In the genomic region with DNA sequence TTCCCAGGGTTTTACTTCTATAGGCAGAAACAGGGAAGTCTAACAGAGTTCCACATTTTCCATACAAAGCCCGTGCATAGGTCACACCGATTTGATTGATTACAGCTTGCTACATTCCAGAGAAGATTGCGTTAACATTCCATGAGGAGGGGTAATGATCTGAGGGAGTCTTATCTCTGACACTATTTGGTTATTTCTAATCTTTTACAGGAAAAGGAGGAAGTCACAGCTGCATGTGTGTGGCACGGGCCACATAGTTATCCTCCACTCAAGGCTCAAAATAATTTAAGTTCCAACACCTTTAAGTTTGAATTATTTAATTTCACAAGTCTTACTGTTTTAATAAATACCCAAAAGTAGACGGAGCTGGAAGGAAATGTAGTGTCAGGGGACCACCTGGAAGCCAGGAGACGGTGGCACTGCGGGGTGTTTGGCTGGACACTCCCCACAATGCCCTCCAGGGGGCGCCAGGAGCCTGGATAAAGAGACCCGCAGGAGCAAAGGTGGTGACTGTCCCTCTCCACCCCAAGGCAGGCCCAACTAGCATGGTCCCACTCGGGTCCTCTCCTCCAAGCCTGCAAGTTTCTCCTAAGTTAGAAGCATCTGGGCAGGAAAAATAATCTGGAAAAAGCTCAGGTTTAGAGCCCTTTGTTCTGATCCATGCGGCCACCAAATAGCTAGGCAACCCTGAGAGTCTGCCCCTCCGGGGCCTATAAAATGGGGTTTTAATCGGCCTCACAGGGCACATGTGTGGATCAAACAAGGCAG, we compare ENCODE assay signal across 1 cellular context.
A peak's percentile ranks its signal among the peaks of the same experiment; 100 is the strongest.
TF ChIP-seq lines count a peak whose summit lies in the region.

No MANE protein-coding gene starts in this region.

TF ChIP-seq in HepG2, 621 proteins besides CTCF, POLR2A, EP300 and RAD21 (continued from another document and continues in another):
- TF ChIP-seq, protein P1, sequence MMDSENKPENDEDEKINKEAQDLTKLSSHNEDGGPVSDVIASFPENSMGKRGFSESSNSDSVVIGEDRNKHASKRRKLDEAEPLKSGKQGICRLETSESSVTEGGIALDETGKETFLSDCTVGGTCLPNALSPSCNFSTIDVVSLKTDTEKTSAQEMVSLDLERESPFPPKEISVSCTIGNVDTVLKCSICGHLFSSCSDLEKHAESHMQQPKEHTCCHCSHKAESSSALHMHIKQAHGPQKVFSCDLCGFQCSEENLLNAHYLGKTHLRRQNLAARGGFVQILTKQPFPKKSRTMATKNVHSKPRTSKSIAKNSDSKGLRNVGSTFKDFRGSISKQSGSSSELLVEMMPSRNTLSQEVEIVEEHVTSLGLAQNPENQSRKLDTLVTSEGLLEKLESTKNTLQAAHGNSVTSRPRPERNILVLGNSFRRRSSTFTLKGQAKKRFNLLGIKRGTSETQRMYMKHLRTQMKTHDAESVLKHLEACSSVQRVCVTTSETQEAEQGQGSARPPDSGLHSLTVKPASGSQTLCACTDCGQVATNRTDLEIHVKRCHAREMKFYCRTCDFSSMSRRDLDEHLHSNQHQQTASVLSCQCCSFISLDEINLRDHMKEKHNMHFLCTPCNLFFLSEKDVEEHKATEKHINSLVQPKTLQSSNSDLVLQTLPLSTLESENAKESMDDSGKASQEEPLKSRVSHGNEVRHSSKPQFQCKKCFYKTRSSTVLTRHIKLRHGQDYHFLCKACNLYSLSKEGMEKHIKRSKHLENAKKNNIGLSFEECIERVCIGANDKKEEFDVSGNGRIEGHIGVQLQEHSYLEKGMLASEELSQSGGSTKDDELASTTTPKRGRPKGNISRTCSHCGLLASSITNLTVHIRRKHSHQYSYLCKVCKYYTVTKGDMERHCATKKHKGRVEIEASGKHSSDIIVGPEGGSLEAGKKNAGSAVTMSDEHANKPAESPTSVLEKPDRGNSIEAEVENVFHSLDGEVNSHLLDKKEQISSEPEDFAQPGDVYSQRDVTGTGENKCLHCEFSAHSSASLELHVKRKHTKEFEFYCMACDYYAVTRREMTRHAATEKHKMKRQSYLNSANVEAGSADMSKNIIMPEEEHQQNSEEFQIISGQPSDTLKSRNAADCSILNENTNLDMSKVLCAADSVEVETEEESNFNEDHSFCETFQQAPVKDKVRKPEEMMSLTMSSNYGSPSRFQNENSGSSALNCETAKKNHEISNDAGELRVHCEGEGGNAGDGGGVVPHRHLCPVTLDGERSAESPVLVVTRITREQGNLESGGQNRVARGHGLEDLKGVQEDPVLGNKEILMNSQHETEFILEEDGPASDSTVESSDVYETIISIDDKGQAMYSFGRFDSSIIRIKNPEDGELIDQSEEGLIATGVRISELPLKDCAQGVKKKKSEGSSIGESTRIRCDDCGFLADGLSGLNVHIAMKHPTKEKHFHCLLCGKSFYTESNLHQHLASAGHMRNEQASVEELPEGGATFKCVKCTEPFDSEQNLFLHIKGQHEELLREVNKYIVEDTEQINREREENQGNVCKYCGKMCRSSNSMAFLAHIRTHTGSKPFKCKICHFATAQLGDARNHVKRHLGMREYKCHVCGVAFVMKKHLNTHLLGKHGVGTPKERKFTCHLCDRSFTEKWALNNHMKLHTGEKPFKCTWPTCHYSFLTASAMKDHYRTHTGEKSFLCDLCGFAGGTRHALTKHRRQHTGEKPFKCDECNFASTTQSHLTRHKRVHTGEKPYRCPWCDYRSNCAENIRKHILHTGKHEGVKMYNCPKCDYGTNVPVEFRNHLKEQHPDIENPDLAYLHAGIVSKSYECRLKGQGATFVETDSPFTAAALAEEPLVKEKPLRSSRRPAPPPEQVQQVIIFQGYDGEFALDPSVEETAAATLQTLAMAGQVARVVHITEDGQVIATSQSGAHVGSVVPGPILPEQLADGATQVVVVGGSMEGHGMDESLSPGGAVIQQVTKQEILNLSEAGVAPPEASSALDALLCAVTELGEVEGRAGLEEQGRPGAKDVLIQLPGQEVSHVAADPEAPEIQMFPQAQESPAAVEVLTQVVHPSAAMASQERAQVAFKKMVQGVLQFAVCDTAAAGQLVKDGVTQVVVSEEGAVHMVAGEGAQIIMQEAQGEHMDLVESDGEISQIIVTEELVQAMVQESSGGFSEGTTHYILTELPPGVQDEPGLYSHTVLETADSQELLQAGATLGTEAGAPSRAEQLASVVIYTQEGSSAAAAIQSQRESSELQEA (CRISPR knock-in tag; IDR thresholded peaks at IDR 0.05; ENCODE audit: not compliant biosample characterization), result no peak
- peak; percentile 97 for TF ChIP-seq CEBPG (CRISPR knock-in tag; IDR thresholded peaks at IDR 0.05)
- peak; percentile 37; the same call in 1 of the 2 replicates for TF ChIP-seq ZGPAT (CRISPR knock-in tag; IDR thresholded peaks at IDR 0.05)
- TF ChIP-seq, protein P2, sequence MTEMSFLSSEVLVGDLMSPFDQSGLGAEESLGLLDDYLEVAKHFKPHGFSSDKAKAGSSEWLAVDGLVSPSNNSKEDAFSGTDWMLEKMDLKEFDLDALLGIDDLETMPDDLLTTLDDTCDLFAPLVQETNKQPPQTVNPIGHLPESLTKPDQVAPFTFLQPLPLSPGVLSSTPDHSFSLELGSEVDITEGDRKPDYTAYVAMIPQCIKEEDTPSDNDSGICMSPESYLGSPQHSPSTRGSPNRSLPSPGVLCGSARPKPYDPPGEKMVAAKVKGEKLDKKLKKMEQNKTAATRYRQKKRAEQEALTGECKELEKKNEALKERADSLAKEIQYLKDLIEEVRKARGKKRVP (CRISPR knock-in tag; IDR thresholded peaks at IDR 0.05), result peak in 1 of 2 experiments; percentile 97; a peak in 2 of 4 replicates
- TF ChIP-seq HOXA3 (CRISPR knock-in tag; IDR thresholded peaks at IDR 0.05), result peak; percentile 68
- TF ChIP-seq ZBTB7B (CRISPR knock-in tag; IDR thresholded peaks at IDR 0.05), result peak; percentile 71; the same call in 1 of the 2 replicates
- no peak for TF ChIP-seq ZNF33A (CRISPR knock-in tag; IDR thresholded peaks at IDR 0.05; ENCODE audit: borderline replicate concordance)
- peak in 1 of 2 experiments; percentile 72; a peak in 1 of 4 replicates for TF ChIP-seq KLF16 (CRISPR knock-in tag; IDR thresholded peaks at IDR 0.05)
- TF ChIP-seq SIX4 (CRISPR knock-in tag; IDR thresholded peaks at IDR 0.05), result no peak; the same call in 1 of the 2 replicates
- no peak for TF ChIP-seq HOXA7 (CRISPR knock-in tag; IDR thresholded peaks at IDR 0.05)
- TF ChIP-seq SATB2 (CRISPR knock-in tag; IDR thresholded peaks at IDR 0.05), result no peak
- TF ChIP-seq ZNF317 (CRISPR knock-in tag; IDR thresholded peaks at IDR 0.05), result 0 out of 2 replicates have a peak, but pooled peaks have one; percentile 51
- peak; percentile 71 for TF ChIP-seq BHLHE40 (IDR thresholded peaks at IDR 0.05; ENCODE audit: low read length)
- no peak for TF ChIP-seq LCORL (IDR thresholded peaks at IDR 0.05)
- TF ChIP-seq LCORL (CRISPR knock-in tag; IDR thresholded peaks at IDR 0.05), result peak; percentile 64
- TF ChIP-seq ZNF18 (CRISPR knock-in tag; IDR thresholded peaks at IDR 0.05; ENCODE audit: insufficient replicate concordance), result no peak
- TF ChIP-seq ELF3 (CRISPR knock-in tag; IDR thresholded peaks at IDR 0.05), result peak; percentile 84
- no peak for TF ChIP-seq ZNF709 (CRISPR knock-in tag; IDR thresholded peaks at IDR 0.05)
- TF ChIP-seq HNF4G (IDR thresholded peaks at IDR 0.05; ENCODE audit: borderline replicate concordance, low read depth, low read length), result peak; percentile 89
- no peak for TF ChIP-seq HNF4G (CRISPR knock-in tag; IDR thresholded peaks at IDR 0.05; ENCODE audit: borderline replicate concordance, low read depth)
- TF ChIP-seq ATF2 (CRISPR knock-in tag; IDR thresholded peaks at IDR 0.05), result peak; percentile 63; the same call in 1 of the 2 replicates
- TF ChIP-seq KDM5A (IDR thresholded peaks at IDR 0.05; ENCODE audit: borderline replicate concordance, low read length), result peak; percentile 91
- TF ChIP-seq, protein P3, sequence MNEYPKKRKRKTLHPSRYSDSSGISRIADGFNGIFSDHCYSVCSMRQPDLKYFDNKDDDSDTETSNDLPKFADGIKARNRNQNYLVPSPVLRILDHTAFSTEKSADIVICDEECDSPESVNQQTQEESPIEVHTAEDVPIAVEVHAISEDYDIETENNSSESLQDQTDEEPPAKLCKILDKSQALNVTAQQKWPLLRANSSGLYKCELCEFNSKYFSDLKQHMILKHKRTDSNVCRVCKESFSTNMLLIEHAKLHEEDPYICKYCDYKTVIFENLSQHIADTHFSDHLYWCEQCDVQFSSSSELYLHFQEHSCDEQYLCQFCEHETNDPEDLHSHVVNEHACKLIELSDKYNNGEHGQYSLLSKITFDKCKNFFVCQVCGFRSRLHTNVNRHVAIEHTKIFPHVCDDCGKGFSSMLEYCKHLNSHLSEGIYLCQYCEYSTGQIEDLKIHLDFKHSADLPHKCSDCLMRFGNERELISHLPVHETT (CRISPR knock-in tag; conservative IDR thresholded peaks at IDR 0.05), result no peak
- TF ChIP-seq PRMT3 (CRISPR knock-in tag; IDR thresholded peaks at IDR 0.05; ENCODE audit: borderline replicate concordance, low read depth), result no peak
- TF ChIP-seq ZNF747 (CRISPR knock-in tag; IDR thresholded peaks at IDR 0.05; ENCODE audit: borderline replicate concordance), result no peak
- no peak for TF ChIP-seq PHF20 (CRISPR knock-in tag; IDR thresholded peaks at IDR 0.05)
- TF ChIP-seq TMF1 (CRISPR knock-in tag; IDR thresholded peaks at IDR 0.05; ENCODE audit: low read depth), result no peak
- TF ChIP-seq KLF15 (CRISPR knock-in tag; IDR thresholded peaks at IDR 0.05; ENCODE audit: borderline replicate concordance), result no peak
- TF ChIP-seq BRF2 (CRISPR knock-in tag; IDR thresholded peaks at IDR 0.05), result no peak
- TF ChIP-seq, protein P4, sequence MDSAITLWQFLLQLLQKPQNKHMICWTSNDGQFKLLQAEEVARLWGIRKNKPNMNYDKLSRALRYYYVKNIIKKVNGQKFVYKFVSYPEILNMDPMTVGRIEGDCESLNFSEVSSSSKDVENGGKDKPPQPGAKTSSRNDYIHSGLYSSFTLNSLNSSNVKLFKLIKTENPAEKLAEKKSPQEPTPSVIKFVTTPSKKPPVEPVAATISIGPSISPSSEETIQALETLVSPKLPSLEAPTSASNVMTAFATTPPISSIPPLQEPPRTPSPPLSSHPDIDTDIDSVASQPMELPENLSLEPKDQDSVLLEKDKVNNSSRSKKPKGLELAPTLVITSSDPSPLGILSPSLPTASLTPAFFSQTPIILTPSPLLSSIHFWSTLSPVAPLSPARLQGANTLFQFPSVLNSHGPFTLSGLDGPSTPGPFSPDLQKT (CRISPR knock-in tag; IDR thresholded peaks at IDR 0.05; ENCODE audit: borderline replicate concordance), result no peak
- TF ChIP-seq NCOA2 (CRISPR knock-in tag; IDR thresholded peaks at IDR 0.05), result peak; percentile 93
- TF ChIP-seq CREM (IDR thresholded peaks at IDR 0.05), result peak; percentile 85; the same call in 1 of the 2 replicates
- no peak for TF ChIP-seq CREM (CRISPR knock-in tag; IDR thresholded peaks at IDR 0.05)
- TF ChIP-seq EZH2 (conservative IDR thresholded peaks at IDR 0.05; ENCODE audit: low read depth, low read length), result no peak
- no peak for TF ChIP-seq SMARCC2 (IDR thresholded peaks at IDR 0.05)
- peak; percentile 74; the same call in 1 of the 2 replicates for TF ChIP-seq MEIS1 (CRISPR knock-in tag; IDR thresholded peaks at IDR 0.05; ENCODE audit: borderline replicate concordance)
- peak; percentile 10; the same call in 1 of the 2 replicates for TF ChIP-seq ZNF788 (CRISPR knock-in tag; IDR thresholded peaks at IDR 0.05; ENCODE audit: borderline replicate concordance)
- TF ChIP-seq ZNF761 (CRISPR knock-in tag; conservative IDR thresholded peaks at IDR 0.05), result no peak
- peak; percentile 47; the same call in 1 of the 2 replicates for TF ChIP-seq RXRB (CRISPR knock-in tag; IDR thresholded peaks at IDR 0.05; ENCODE audit: borderline replicate concordance)
- TF ChIP-seq KDM6A (CRISPR knock-in tag; IDR thresholded peaks at IDR 0.05; ENCODE audit: low read depth), result peak; percentile 61; the same call in 1 of the 2 replicates
- TF ChIP-seq ZNF607 (CRISPR knock-in tag; IDR thresholded peaks at IDR 0.05; ENCODE audit: borderline replicate concordance), result no peak
- TF ChIP-seq, protein P5, sequence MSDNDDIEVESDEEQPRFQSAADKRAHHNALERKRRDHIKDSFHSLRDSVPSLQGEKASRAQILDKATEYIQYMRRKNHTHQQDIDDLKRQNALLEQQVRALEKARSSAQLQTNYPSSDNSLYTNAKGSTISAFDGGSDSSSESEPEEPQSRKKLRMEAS (IDR thresholded peaks at IDR 0.05), result peak; percentile 58
- no peak for TF ChIP-seq ZNF30 (CRISPR knock-in tag; IDR thresholded peaks at IDR 0.05)
- TF ChIP-seq SOX5 (CRISPR knock-in tag; IDR thresholded peaks at IDR 0.05; ENCODE audit: borderline replicate concordance), result peak; percentile 71; the same call in 1 of the 2 replicates
